ENCODE assay signal across 14 cellular contexts in the genomic region with DNA sequence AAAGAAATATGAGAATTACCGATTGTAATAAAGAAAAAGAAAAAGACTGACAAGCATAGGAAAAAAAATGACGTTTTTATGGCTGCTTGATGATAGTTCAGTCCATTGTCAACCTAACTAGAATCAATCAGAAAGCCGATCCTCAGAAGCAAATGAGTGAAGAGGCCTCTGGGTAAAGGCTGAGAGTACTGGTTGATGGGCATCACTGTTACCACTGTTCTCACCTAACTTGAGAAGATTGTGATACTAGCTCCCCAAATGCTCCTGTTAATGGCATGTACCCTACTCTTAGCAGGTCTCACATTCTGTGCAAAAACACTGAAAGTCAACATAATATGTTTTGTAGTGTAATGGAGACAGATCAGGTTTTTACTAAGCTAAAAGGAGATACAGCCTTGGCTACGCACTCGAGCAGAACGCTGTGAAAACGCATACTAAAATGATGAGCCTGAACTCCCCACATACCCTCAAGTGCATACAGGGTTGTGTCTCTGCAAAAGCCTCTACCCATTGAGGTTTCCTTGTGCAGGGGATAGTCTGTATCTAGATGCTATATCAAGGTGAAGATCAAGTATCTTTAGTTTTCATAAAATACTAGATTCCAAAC.
DNase-seq lines count a peak whose midpoint lies in the region; ATAC-seq and TF ChIP-seq lines count a peak whose summit lies in the region.
"Had no signal": no experiment of that assay in that cellular context is flagged by ENCODE, and none has a peak within 500 bp of the region (broad histone marks: within the 10 kb centered on the region; RNA-seq: fewer than 3 reads in every experiment).

No MANE protein-coding gene starts in this region.

- TF ChIP-seq CTCF in GM12865 (IDR thresholded peaks at IDR 0.05; ENCODE audit: insufficient read depth, low read depth, low read length, missing control alignments): no peak
- no peak for TF ChIP-seq CTCF in SK-N-SH (IDR thresholded peaks at IDR 0.05)
- no peak for TF ChIP-seq CTCF in WERI-Rb-1 (IDR thresholded peaks at IDR 0.05; ENCODE audit: low read depth, low read length)

- peaks cover 25 to 27% of the 10 kb centered on the region in 2 donors for H3K4me1 ChIP-seq in naive thymus-derived CD4-positive, alpha-beta T cell (ENCODE audit: control insufficient read depth in 2 of 2, insufficient read depth in 2 of 2, low read length in 2 of 2)
- peaks cover 6 to 10% of the 10 kb centered on the region in 2 experiments; a peak in 3 of 4 replicates for H3K4me1 ChIP-seq in SK-N-SH (ENCODE audit: control insufficient read depth in 1 of 2, insufficient read depth in 2 of 2, low read depth in 1 of 2, low read length in 1 of 2)

- H3K79me2 ChIP-seq in SK-N-SH (ENCODE audit: insufficient read depth): no peaks in the 10 kb centered on the region

- CTCF ChIA-PET in activated CD4-positive, alpha-beta memory T cell treated with anti-CD3 and anti-CD28 coated beads, Interleukin-2, amount 10 ng/mL, durations not matched to agents 7 days and 5 days (lab: Charles Lee): no interaction called here
- CTCF ChIA-PET in naive thymus-derived CD4-positive, alpha-beta T cell (lab: Charles Lee): interaction anchor here (0.6 kb wide), 1 partner anchor 56 kb away, joined by 3 read pairs; no protein-coding TSS in a partner anchor
- CTCF ChIA-PET in SK-N-SH (lab: Yijun Ruan, JAX): interaction anchor here (0.9 kb wide), 1 partner anchor 144 kb away, joined by 3 read pairs; no protein-coding TSS in a partner anchor

- H3K4me3 ChIP-seq in GM12865 (ENCODE audit: low read depth, low read length) (peak overlapping the region; percentile 54), SK-N-SH (ENCODE audit: low read depth in 2 of 2, low read length in 1 of 2) (no peak overlapping the region), WERI-Rb-1 (ENCODE audit: low read depth, low read length) (no peak overlapping the region)
- H3K4me3 ChIP-seq in naive thymus-derived CD4-positive, alpha-beta T cell (ENCODE audit: low read length): no peak overlapping the region
- H3K4me3 ChIP-seq: transverse colon had no signal

- TF ChIP-seq EP300 in SK-N-SH (IDR thresholded peaks at IDR 0.05; ENCODE audit: borderline replicate concordance in 1 of 2, low read depth in 1 of 2, low read length in 1 of 2): no peak

- no peak for TF ChIP-seq RAD21 in SK-N-SH (IDR thresholded peaks at IDR 0.05; ENCODE audit: low read length)

- peak overlapping the region; percentile 16 for H3K4me3 Mint-ChIP-seq in activated CD4-positive, alpha-beta memory T cell treated with anti-CD3 and anti-CD28 coated beads, Interleukin-2, amount 10 ng/mL, durations not matched to agents 7 days and 5 days
- H3K4me3 Mint-ChIP-seq in naive thymus-derived CD4-positive, alpha-beta T cell: peak overlapping the region in 8 of 10 donors; percentile 26 to 90 (median 58)
- H3K4me3 Mint-ChIP-seq: H9 had no signal

- no peak overlapping the region for H2AFZ ChIP-seq in SK-N-SH (ENCODE audit: low read depth)

- peak overlapping the region; percentile 76 for H3K27ac ChIP-seq in naive thymus-derived CD4-positive, alpha-beta T cell (ENCODE audit: low read depth, low read length)
- H3K27ac ChIP-seq in SK-N-SH (ENCODE audit: low read depth in 2 of 2, low read length in 1 of 2): no peak overlapping the region
- no peak overlapping the region for H3K27ac ChIP-seq in WERI-Rb-1
- H3K27ac ChIP-seq: KMS-11 had no signal

- no peak overlapping the region for H3K4me2 ChIP-seq in SK-N-SH

- 95% methylated on average over 7 of the region's 7 CpGs for WGBS in SK-N-SH (ENCODE audit: low lambda C conversion rate)

- no peaks in the 10 kb centered on the region for H3K27me3 Mint-ChIP-seq in activated CD4-positive, alpha-beta memory T cell treated with anti-CD3 and anti-CD28 coated beads, Interleukin-2, amount 10 ng/mL, durations not matched to agents 7 days and 5 days
- H3K27me3 Mint-ChIP-seq in naive thymus-derived CD4-positive, alpha-beta T cell: no peaks in the 10 kb centered on the region

- peaks cover 26% of the 10 kb centered on the region for H3K4me1 Mint-ChIP-seq in activated CD4-positive, alpha-beta memory T cell treated with anti-CD3 and anti-CD28 coated beads, Interleukin-2, amount 10 ng/mL, durations not matched to agents 7 days and 5 days
- H3K4me1 Mint-ChIP-seq in naive thymus-derived CD4-positive, alpha-beta T cell: peaks cover 9 to 29% (median 19%) of the 10 kb centered on the region in 7 donors

- no peaks in the 10 kb centered on the region for H3F3A ChIP-seq in SK-N-SH (replicated peaks; ENCODE audit: insufficient read depth)

- H3K27me3 ChIP-seq in naive thymus-derived CD4-positive, alpha-beta T cell (ENCODE audit: control insufficient read depth in 2 of 2, insufficient read depth in 2 of 2, low read length in 2 of 2): no peaks in the 10 kb centered on the region
- H3K27me3 ChIP-seq in SK-N-SH (ENCODE audit: insufficient read depth): no peaks in the 10 kb centered on the region
- H3K27me3 ChIP-seq in WERI-Rb-1 (ENCODE audit: insufficient read depth, low read depth, severe bottlenecking): no peaks in the 10 kb centered on the region
- H3K27me3 ChIP-seq: transverse colon had no signal

- no peaks in the 10 kb centered on the region for H3K36me3 ChIP-seq in naive thymus-derived CD4-positive, alpha-beta T cell (ENCODE audit: control insufficient read depth in 2 of 3, insufficient read depth in 3 of 3, low read length in 3 of 3)
- H3K36me3 ChIP-seq in SK-N-SH (replicated peaks in 1 of 2; ENCODE audit: control insufficient read depth in 1 of 2, insufficient read depth in 2 of 2, low read length in 1 of 2): no peaks in the 10 kb centered on the region
- no peaks in the 10 kb centered on the region for H3K36me3 ChIP-seq in WERI-Rb-1
- H3K36me3 ChIP-seq: transverse colon had no signal

- ATAC-seq in GM19452 (IDR thresholded peaks at IDR 0.05; ENCODE audit: unreplicated experiment) (peak; percentile 40), GM21529 (IDR thresholded peaks at IDR 0.05; ENCODE audit: unreplicated experiment) (no peak)
- no peak for ATAC-seq in naive thymus-derived CD4-positive, alpha-beta T cell
- ATAC-seq: left colon had no signal

- intact Hi-C loops in naive thymus-derived CD4-positive, alpha-beta T cell (cut with micrococcal nuclease): loop anchor here (5.0 to 10.0 kb wide), 13 partner anchors 50 to 1500 kb away; a partner anchor contains a TSS

- H3K9me2 ChIP-seq in SK-N-SH: no peaks in the 10 kb centered on the region

- peak overlapping the region; percentile 86 for H3K27ac Mint-ChIP-seq in activated CD4-positive, alpha-beta memory T cell treated with anti-CD3 and anti-CD28 coated beads, Interleukin-2, amount 10 ng/mL, durations not matched to agents 7 days and 5 days
- peak overlapping the region in 2 of 9 donors; percentile 93 to 97 for H3K27ac Mint-ChIP-seq in naive thymus-derived CD4-positive, alpha-beta T cell

- no peaks in the 10 kb centered on the region for H4K20me1 ChIP-seq in SK-N-SH (ENCODE audit: insufficient read depth)

- POLR2A ChIA-PET in activated CD4-positive, alpha-beta memory T cell treated with anti-CD3 and anti-CD28 coated beads, Interleukin-2, amount 10 ng/mL, durations not matched to agents 7 days and 5 days (lab: Charles Lee): no interaction called here
- POLR2A ChIA-PET in naive thymus-derived CD4-positive, alpha-beta T cell (lab: Charles Lee): interaction anchor here (0.6 kb wide), 1 partner anchor 1490 kb away, joined by 5 read pairs; no protein-coding TSS in a partner anchor
- POLR2A ChIA-PET in SK-N-SH (lab: Yijun Ruan, JAX): no interaction called here

- H3K9me3 ChIP-seq in naive thymus-derived CD4-positive, alpha-beta T cell (ENCODE audit: control insufficient read depth in 2 of 3, low read length in 3 of 3): no peaks in the 10 kb centered on the region
- H3K9me3 ChIP-seq in SK-N-SH (no peaks in the 10 kb centered on the region), WERI-Rb-1 (ENCODE audit: severe bottlenecking) (no peaks in the 10 kb centered on the region)
- H3K9me3 ChIP-seq: transverse colon had no signal

- H3K36me3 Mint-ChIP-seq in activated CD4-positive, alpha-beta memory T cell treated with anti-CD3 and anti-CD28 coated beads, Interleukin-2, amount 10 ng/mL, durations not matched to agents 7 days and 5 days (ENCODE audit: low read depth): no peaks in the 10 kb centered on the region
- peaks cover 0 to 11% (median 4%) of the 10 kb centered on the region in 5 donors for H3K36me3 Mint-ChIP-seq in naive thymus-derived CD4-positive, alpha-beta T cell

- H3K9me3 Mint-ChIP-seq in activated CD4-positive, alpha-beta memory T cell treated with anti-CD3 and anti-CD28 coated beads, Interleukin-2, amount 10 ng/mL, durations not matched to agents 7 days and 5 days: no peaks in the 10 kb centered on the region
- no peaks in the 10 kb centered on the region for H3K9me3 Mint-ChIP-seq in naive thymus-derived CD4-positive, alpha-beta T cell
- H3K9me3 Mint-ChIP-seq: H9 had no signal

- H3K9ac ChIP-seq in SK-N-SH: no peak overlapping the region
- H3K9ac ChIP-seq: KMS-11 had no signal

- DNase-seq in GM12865 (ENCODE audit: low read depth) (peak; percentile 51), SK-N-SH (no peak), WERI-Rb-1 (no peak)
- no peak for DNase-seq in activated CD4-positive, alpha-beta memory T cell treated with anti-CD3 and anti-CD28 coated beads, Interleukin-2, amount 10 ng/mL, durations not matched to agents 7 days and 5 days
- no peak for DNase-seq in naive thymus-derived CD4-positive, alpha-beta T cell
- DNase-seq: H9, hypothalamus, left colon, NCI-H1436, NCI-H345, transverse colon had no signal

TF ChIP-seq in SK-N-SH, 30 proteins besides CTCF, POLR2A, EP300 and RAD21:
- TF ChIP-seq, protein P1, sequence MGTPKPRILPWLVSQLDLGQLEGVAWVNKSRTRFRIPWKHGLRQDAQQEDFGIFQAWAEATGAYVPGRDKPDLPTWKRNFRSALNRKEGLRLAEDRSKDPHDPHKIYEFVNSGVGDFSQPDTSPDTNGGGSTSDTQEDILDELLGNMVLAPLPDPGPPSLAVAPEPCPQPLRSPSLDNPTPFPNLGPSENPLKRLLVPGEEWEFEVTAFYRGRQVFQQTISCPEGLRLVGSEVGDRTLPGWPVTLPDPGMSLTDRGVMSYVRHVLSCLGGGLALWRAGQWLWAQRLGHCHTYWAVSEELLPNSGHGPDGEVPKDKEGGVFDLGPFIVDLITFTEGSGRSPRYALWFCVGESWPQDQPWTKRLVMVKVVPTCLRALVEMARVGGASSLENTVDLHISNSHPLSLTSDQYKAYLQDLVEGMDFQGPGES (IDR thresholded peaks at IDR 0.05; ENCODE audit: low read depth, low read length): no peak
- TF ChIP-seq FOXJ3 (CRISPR knock-in tag; IDR thresholded peaks at IDR 0.05) (no peak), FOSL2 (IDR thresholded peaks at IDR 0.05; ENCODE audit: borderline replicate concordance, low read depth) (no peak)
